Comparison of ENCODE assay signal across 20 cellular contexts in the genomic region with DNA sequence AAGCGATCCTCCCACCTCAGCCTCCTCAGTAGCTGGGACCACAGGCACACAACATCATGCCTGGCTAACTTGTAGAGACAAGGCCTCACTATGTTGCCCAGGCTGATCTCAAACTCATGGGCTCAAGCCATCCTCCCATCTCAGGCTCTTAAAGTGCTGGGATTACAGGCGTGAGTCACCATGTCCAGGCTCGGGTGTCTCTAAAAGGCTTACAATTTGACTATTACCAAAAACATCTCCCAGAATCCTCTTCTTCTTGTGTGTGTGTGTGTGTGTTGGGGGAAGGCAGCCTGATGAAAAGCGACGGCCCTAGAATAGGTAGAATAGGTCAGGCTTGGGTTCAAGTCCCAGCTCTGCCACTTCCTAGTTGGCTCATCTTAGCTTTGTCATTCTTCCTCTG. TPM values are rescaled to one million over a fixed set of nuclear protein-coding genes. Genes with fewer than 3 reads are reported as not detected.
DNase-seq lines count a peak whose midpoint lies in the region; ATAC-seq and TF ChIP-seq lines count a peak whose summit lies in the region.
"Had no signal": no experiment of that assay in that cellular context is flagged by ENCODE, and none has a peak within 500 bp of the region (broad histone marks: within the 10 kb centered on the region; RNA-seq: fewer than 3 reads in every experiment).

No MANE protein-coding gene starts in this region.

- DNase-seq in DMS53 (lab: John Stamatoyannopoulos, UW) = peak; percentile 47
- DNase-seq in DMS53 treated with DMSO at 0.1 percent for 48 hours (lab: John Stamatoyannopoulos, UW; ENCODE audit: unreplicated experiment) = no peak
- DNase-seq in RKO (ENCODE audit: low spot score) = peak; percentile 54
- DNase-seq in epithelial cell of esophagus (ENCODE audit: low read depth) = peak; percentile 62
- peak; percentile 47 for DNase-seq in retinal pigment epithelial cell (ENCODE audit: low read depth)
- no peak for DNase-seq in spleen
- DNase-seq in NCI-H1417 (lab: John Stamatoyannopoulos, UW) = no peak
- DNase-seq: activated CD4-positive, alpha-beta T cell treated with anti-CD3 and anti-CD28 coated beads, Interleukin-2, amount 50 U/mL, for 48 hours; activated T-cell treated with anti-CD3 and anti-CD28 coated beads, Interleukin-2, amount 50 U/mL, for 48 hours; CD8-positive, alpha-beta memory T cell; hypothalamus; mucosa of descending colon; NCI-H146; stimulated activated CD4-positive, alpha-beta T cell treated with anti-CD3 and anti-CD28 coated beads, Interleukin-4, amount 100 ng/mL, for 4 hours; trophoblast cell had no signal

- intact Hi-C loops in spleen (cut with DNase I; ENCODE audit: low total_unique reads) = no loop called here

- peaks cover 0 to 52% (median 0%) of the 10 kb centered on the region in 7 donors for H3K27me3 ChIP-seq in spleen (replicated peaks in 1 of 7)
- H3K27me3 ChIP-seq: pancreas had no signal

- no peaks in the 10 kb centered on the region for H3K9me3 ChIP-seq in spleen
- H3K9me3 ChIP-seq: mucosa of descending colon, pancreas had no signal

- H3K27ac ChIP-seq in spleen = no peak overlapping the region
- H3K27ac ChIP-seq: SK-N-MC had no signal

- no peak for ATAC-seq in GM18907 (IDR thresholded peaks at IDR 0.05; ENCODE audit: unreplicated experiment)
- ATAC-seq: mucosa of descending colon had no signal

- 62 to 94% (median 80%) methylated on average over 4 to 5 of the region's 5 CpGs for WGBS in spleen, 5 donors

- H3K4me3 ChIP-seq in epithelial cell of esophagus (ENCODE audit: low read length) = no peak overlapping the region
- no peak overlapping the region for H3K4me3 ChIP-seq in retinal pigment epithelial cell (ENCODE audit: low read length)
- H3K4me3 ChIP-seq in spleen = no peak overlapping the region
- H3K4me3 ChIP-seq: mucosa of descending colon, SK-N-MC had no signal

- TF ChIP-seq POLR2A in spleen (IDR thresholded peaks at IDR 0.05) = no peak

- no peaks in the 10 kb centered on the region for H3K36me3 ChIP-seq in spleen
- H3K36me3 ChIP-seq: pancreas had no signal

- peaks cover 0 to 9% (median 0%) of the 10 kb centered on the region in 6 donors for H3K4me1 ChIP-seq in spleen

- TF ChIP-seq CTCF in epithelial cell of esophagus (IDR thresholded peaks at IDR 0.05; ENCODE audit: insufficient read depth, low read depth, low read length, missing control alignments) (no peak), retinal pigment epithelial cell (conservative IDR thresholded peaks at IDR 0.05; ENCODE audit: low read depth, low read length) (no peak), spleen (IDR thresholded peaks at IDR 0.05 in 8 of 11, conservative IDR thresholded peaks at IDR 0.05 in 3 of 11) (no peak)

RNA-seq across cellular contexts. Expression of a gene that starts 16.8 kb away (rescaled TPM):
- under 1 TPM in 1 of 7 donors, not detected in 6; 0.35 TPM for total RNA-seq in spleen
- under 1 TPM in 2 of 3 donors, not detected in 1; 0.02 to 0.03 TPM for polyA plus RNA-seq in spleen
- polyA plus RNA-seq: CD8-positive, alpha-beta memory T cell had no signal

RNA-seq across cellular contexts. Expression of a gene that starts 24.5 kb away (rescaled TPM):
- total RNA-seq in spleen = 1 to 10 TPM in 3 of 7 donors, not detected in 4; 1.1 to 1.9 (median 1.4) TPM
- polyA plus RNA-seq in spleen = under 1 TPM; 0.29 to 0.83 (median 0.56) TPM
- total RNA-seq: CD8-positive, alpha-beta memory T cell; epithelial cell of proximal tubule; mucosa of descending colon; NCI-H460 had no signal
- polyA plus RNA-seq: CD8-positive, alpha-beta memory T cell had no signal

RNA-seq across cellular contexts. Expression of a gene that starts 50.0 kb away (rescaled TPM):
- 1 to 10 TPM in 6 of 7 donors, under 1 TPM in 1; 0.66 to 2.6 (median 1.7) TPM for total RNA-seq in spleen
- 1 to 10 TPM; 1.2 to 1.4 (median 1.3) TPM for polyA plus RNA-seq in spleen

RNA-seq across cellular contexts. Expression of a gene that starts 59.1 kb away (rescaled TPM):
- total RNA-seq in spleen = 1,000 to 10,000 TPM in 4 of 7 donors, under 1 TPM in 2, not detected in 1; under 0.01 to 7,358 (median 2,736) TPM
- polyA plus RNA-seq in spleen = not detected
- total RNA-seq: NCI-H460 had no signal
- polyA plus RNA-seq: CD8-positive, alpha-beta memory T cell; pancreas had no signal

Comparison
In these comparisons a context has a peak if more than half of its experiments do, and no peak if none do; other contexts are left out.
1. DNase-seq: peak in DMS53 (single experiment), RKO (single experiment), epithelial cell of esophagus (single experiment) and retinal pigment epithelial cell (single experiment); none in DMS53 treated with DMSO at 0.1 percent for 48 hours (single experiment), spleen (single experiment) and NCI-H1417 (0 of 3).